In the genomic region with DNA sequence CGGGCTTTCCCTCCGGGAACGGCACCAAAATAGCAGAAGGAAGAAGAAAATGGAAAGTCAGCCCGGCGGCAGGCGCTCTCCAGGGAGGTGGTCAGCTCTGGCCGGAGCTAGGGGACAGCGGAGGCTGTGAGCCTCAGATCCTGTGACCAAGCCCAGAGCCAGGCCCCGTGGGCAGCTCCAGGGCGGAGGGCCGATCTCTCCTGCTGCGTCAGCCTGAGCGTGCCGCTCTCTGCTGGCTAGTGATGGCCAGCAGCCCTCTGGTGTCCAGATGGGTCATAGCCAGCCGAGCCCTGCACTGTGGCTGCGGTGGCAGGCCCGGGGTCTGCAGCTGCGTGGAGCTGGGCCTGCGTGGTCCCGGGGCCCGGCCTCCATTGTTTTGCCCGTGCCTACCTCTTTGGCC, we compare ENCODE assay signal across 10 cellular contexts. TPM values are rescaled to one million over a fixed set of nuclear protein-coding genes. Genes with fewer than 3 reads are reported as not detected.
DNase-seq lines count a peak whose midpoint lies in the region; FAIRE-seq and TF ChIP-seq lines count a peak whose summit lies in the region.
"Had no signal": no experiment of that assay in that cellular context is flagged by ENCODE, and none has a peak within 500 bp of the region (broad histone marks: within the 10 kb centered on the region; RNA-seq: fewer than 3 reads in every experiment).

No MANE protein-coding gene starts in this region.

- BruUV-seq in A673 (replicated peaks; lab: Mats Ljungman, UMichigan) = no TSS peak

- no CpG with 5 or more reads among the region's 22 CpGs for WGBS in neuronal stem cell (ENCODE audit: extremely low coverage in 2 of 2, insufficient read length in 2 of 2, insufficient replicate concordance in 1 of 2), 2 donors

- H3K27me3 Mint-ChIP-seq in activated CD4-positive, alpha-beta T cell treated with anti-CD3 and anti-CD28 coated beads, Interleukin-2, amount 10 ng/mL, durations not matched to agents 24 days and 14 days = peaks cover 3% of the 10 kb centered on the region

- peak overlapping the region; percentile 1 for H3K14ac ChIP-seq in neuronal stem cell (ENCODE audit: low read length)

- H2AK5ac ChIP-seq in neuronal stem cell (ENCODE audit: low read depth, low read length) = peak overlapping the region; percentile 100

- H3K4me3 ChIP-seq in AG09309 (ENCODE audit: control insufficient read depth, low read depth, low read length) = no peak overlapping the region; the same call in 1 of the 2 replicates
- H3K4me3 ChIP-seq in fibroblast of lung (replicated peaks in 1 of 4; ENCODE audit: control extremely low read depth in 1 of 4, insufficient read depth in 1 of 4, low read depth in 3 of 4, low read length in 4 of 4) = no peak overlapping the region
- H3K4me3 ChIP-seq in neuronal stem cell (ENCODE audit: low read length in 2 of 2) = no peak overlapping the region
- H3K4me3 ChIP-seq in A673 (ENCODE audit: low read depth, low read length, poor library complexity, severe bottlenecking) = no peak overlapping the region

- H3K36me3 ChIP-seq in fibroblast of lung (ENCODE audit: control insufficient read depth, insufficient read depth, low read length) (no peaks in the 10 kb centered on the region), neuronal stem cell (replicated peaks in 1 of 2; ENCODE audit: control insufficient read depth in 2 of 2, insufficient read depth in 2 of 2, low read length in 2 of 2) (no peaks in the 10 kb centered on the region), A673 (ENCODE audit: insufficient read depth, low read length, poor library complexity, severe bottlenecking) (no peaks in the 10 kb centered on the region)

- peak overlapping the region; percentile 99 for H2BK5ac ChIP-seq in neuronal stem cell (ENCODE audit: low read length)

- H3K27me3 ChIP-seq in fibroblast of lung (ENCODE audit: control insufficient read depth, insufficient read depth, low read length) = no peaks in the 10 kb centered on the region
- H3K27me3 ChIP-seq in neuronal stem cell (ENCODE audit: control insufficient read depth in 3 of 3, insufficient read depth in 3 of 3, low read depth in 1 of 3, low read length in 3 of 3) = no peaks in the 10 kb centered on the region
- H3K27me3 ChIP-seq in A673 (replicated peaks; ENCODE audit: insufficient read depth, low read depth, low read length, poor library complexity) = no peaks in the 10 kb centered on the region

- peak overlapping the region; percentile 98 for H2BK15ac ChIP-seq in neuronal stem cell (ENCODE audit: low read length)

- H3K4me1 ChIP-seq in fibroblast of lung (ENCODE audit: control insufficient read depth, extremely low read depth, insufficient read depth, low read length) (no peaks in the 10 kb centered on the region), neuronal stem cell (ENCODE audit: control insufficient read depth in 2 of 2, insufficient read depth in 1 of 2, low read depth in 1 of 2, low read length in 2 of 2) (peaks cover 35 to 36% of the 10 kb centered on the region in 2 donors), A673 (ENCODE audit: insufficient read depth, low read length, poor library complexity, severe bottlenecking) (peaks cover 21% of the 10 kb centered on the region)

- H3K9ac ChIP-seq in fibroblast of lung (ENCODE audit: insufficient read depth, low read length) (no peak overlapping the region), neuronal stem cell (ENCODE audit: low read depth, low read length, poor library complexity) (peak overlapping the region; percentile 70)

- H3K36me3 Mint-ChIP-seq in activated CD4-positive, alpha-beta T cell treated with anti-CD3 and anti-CD28 coated beads, Interleukin-2, amount 10 ng/mL, durations not matched to agents 24 days and 14 days (ENCODE audit: low read depth) = no peaks in the 10 kb centered on the region

- H3K4ac ChIP-seq in neuronal stem cell (ENCODE audit: low read length) = peak overlapping the region; percentile 76

- H2AFZ ChIP-seq in fibroblast of lung (ENCODE audit: low read length) (no peak overlapping the region), neuronal stem cell (ENCODE audit: low read length) (peak overlapping the region; percentile 32)

- peak overlapping the region; percentile 85 for H4K91ac ChIP-seq in neuronal stem cell (ENCODE audit: low read depth, low read length, poor library complexity)

- H3K4me2 ChIP-seq in fibroblast of lung (ENCODE audit: extremely low read depth, insufficient read depth, low read length) = no peak overlapping the region
- no peak overlapping the region for H3K4me2 ChIP-seq in neuronal stem cell (ENCODE audit: insufficient read depth, low read length, poor library complexity, severe bottlenecking)

- FAIRE-seq in RCC 7860 (lab: Jason Lieb, UNC) = no peak

- H3K9me3 Mint-ChIP-seq in activated CD4-positive, alpha-beta T cell treated with anti-CD3 and anti-CD28 coated beads, Interleukin-2, amount 10 ng/mL, durations not matched to agents 24 days and 14 days = no peaks in the 10 kb centered on the region

- peak overlapping the region; percentile 100 for H3K18ac ChIP-seq in neuronal stem cell (ENCODE audit: low read length)

- H2BK12ac ChIP-seq in neuronal stem cell (ENCODE audit: low read length) = peak overlapping the region; percentile 98

- peak overlapping the region; percentile 72 for H4K8ac ChIP-seq in neuronal stem cell (ENCODE audit: low read depth, low read length)

- DNase-seq in AG09309 (ENCODE audit: low read depth) = no peak
- peak; percentile 55 for DNase-seq in RCC 7860 (ENCODE audit: low spot score)
- peak in 1 of 2 donors; percentile 43 for DNase-seq in fibroblast of lung (ENCODE audit: low read depth in 2 of 2)
- DNase-seq in neuronal stem cell (ENCODE audit: low spot score) = no peak
- DNase-seq in HCEC 1CT = no peak
- DNase-seq in activated CD4-positive, alpha-beta T cell treated with anti-CD3 and anti-CD28 coated beads, Interleukin-2, amount 10 ng/mL, durations not matched to agents 24 days and 14 days = no peak
- DNase-seq in A673 (ENCODE audit: low spot score) = no peak
- no peak for DNase-seq in activated naive CD4-positive, alpha-beta T cell treated with Interleukin-2 at 50 U/mL for 16 hours
- DNase-seq: activated CD4-positive, CD25-positive, alpha-beta regulatory T cell; NCI-H526 had no signal

- POLR2A ChIA-PET in A673 (lab: Charles Lee; ENCODE audit: low non-redundant PET) = no interaction called here

- H3K79me1 ChIP-seq in neuronal stem cell (ENCODE audit: low read depth, low read length) = peaks cover 4% of the 10 kb centered on the region

- intact Hi-C loops in activated CD4-positive, alpha-beta T cell treated with anti-CD3 and anti-CD28 coated beads, Interleukin-2, amount 10 ng/mL, durations not matched to agents 24 days and 14 days (cut with micrococcal nuclease) = no loop called here
- intact Hi-C loops in A673 (cut with micrococcal nuclease; ENCODE audit: unreplicated experiment) = no loop called here

- H3K23ac ChIP-seq in neuronal stem cell (ENCODE audit: low read depth, low read length, poor library complexity) = peak overlapping the region; percentile 16

- H3K4me1 Mint-ChIP-seq in activated CD4-positive, alpha-beta T cell treated with anti-CD3 and anti-CD28 coated beads, Interleukin-2, amount 10 ng/mL, durations not matched to agents 24 days and 14 days = peaks cover 4% of the 10 kb centered on the region

- TF ChIP-seq CTCF in AG09309 (IDR thresholded peaks at IDR 0.05; ENCODE audit: control insufficient read depth, insufficient read depth, low read depth, low read length, missing control alignments) = peak; percentile 70
- peak; percentile 13 to 14 for TF ChIP-seq CTCF in fibroblast of lung (conservative IDR thresholded peaks at IDR 0.05 in 1 of 2, IDR thresholded peaks at IDR 0.05 in 1 of 2; ENCODE audit: low read depth in 1 of 2, low read length in 2 of 2)
- no peak for TF ChIP-seq CTCF in A673 (conservative IDR thresholded peaks at IDR 0.05; ENCODE audit: low read depth, low read length)

- peak overlapping the region; percentile 100 for H2BK120ac ChIP-seq in neuronal stem cell (ENCODE audit: low read depth, low read length)

- H3K79me2 ChIP-seq in fibroblast of lung (ENCODE audit: control insufficient read depth, insufficient read depth, low read length) = no peaks in the 10 kb centered on the region

- H3K4me3 Mint-ChIP-seq in activated CD4-positive, alpha-beta T cell treated with anti-CD3 and anti-CD28 coated beads, Interleukin-2, amount 10 ng/mL, durations not matched to agents 24 days and 14 days = no peak overlapping the region

- no peak overlapping the region for H3K27ac Mint-ChIP-seq in activated CD4-positive, alpha-beta T cell treated with anti-CD3 and anti-CD28 coated beads, Interleukin-2, amount 10 ng/mL, durations not matched to agents 24 days and 14 days

- H4K20me1 ChIP-seq in fibroblast of lung (ENCODE audit: control insufficient read depth, extremely low read depth, insufficient read depth, low read length) = no peaks in the 10 kb centered on the region

- CTCF ChIA-PET in A673 (lab: Charles Lee) = no interaction called here

- H3K27ac ChIP-seq in fibroblast of lung (ENCODE audit: insufficient read depth, low read length) (no peak overlapping the region), neuronal stem cell (replicated peaks; ENCODE audit: low read length) (no peak overlapping the region), A673 (ENCODE audit: low read depth, low read length, poor library complexity, severe bottlenecking) (no peak overlapping the region)

- H3K9me3 ChIP-seq in fibroblast of lung (ENCODE audit: control insufficient read depth, insufficient read depth, low read depth, low read length) (no peaks in the 10 kb centered on the region), neuronal stem cell (replicated peaks in 1 of 2; ENCODE audit: control insufficient read depth in 2 of 2, insufficient read depth in 1 of 2, low read depth in 1 of 2, low read length in 2 of 2) (peaks cover 0 to 6% of the 10 kb centered on the region in 2 donors), A673 (ENCODE audit: low read depth, low read length, poor library complexity, severe bottlenecking) (no peaks in the 10 kb centered on the region)

RNA-seq across cellular contexts. Expression of a gene that starts 16.9 kb away (rescaled TPM):
- total RNA-seq in fibroblast of lung (under 0.01 TPM in 1 of 2 replicates, not detected in the other), A673 (2021) (7.4 and 8.9 TPM in 2 replicates)
- polyA plus RNA-seq in fibroblast of lung = 0.07 TPM in 2 replicates
- polyA plus RNA-seq in fibroblast of lung (2012) = 0.07 and 0.10 TPM in 2 replicates
- not detected in 2 replicates for polyA minus RNA-seq in fibroblast of lung (ENCODE audit: low replicate concordance)
- 51.2 TPM for polyA plus RNA-seq in neuronal stem cell (2013, experiment 1 of 2)
- 51.6 TPM for polyA plus RNA-seq in neuronal stem cell (2013, experiment 2 of 2)
- 12.9 and 13.4 TPM in 2 replicates for total RNA-seq in activated CD4-positive, alpha-beta T cell treated with anti-CD3 and anti-CD28 coated beads, Interleukin-2, amount 10 ng/mL, durations not matched to agents 24 days and 14 days

RNA-seq across cellular contexts. Expression of a gene that starts 41.5 kb away (rescaled TPM):
- 12.6 and 22.1 TPM in 2 replicates for total RNA-seq in fibroblast of lung
- 3.3 and 11.3 TPM in 2 replicates for polyA plus RNA-seq in fibroblast of lung
- 5.7 and 24.5 TPM in 2 replicates for polyA plus RNA-seq in fibroblast of lung (2012)
- 8.6 and 25.1 TPM in 2 replicates for polyA minus RNA-seq in fibroblast of lung (ENCODE audit: low replicate concordance)
- polyA plus RNA-seq in neuronal stem cell (2013, experiment 1 of 2) = 3.1 TPM
- polyA plus RNA-seq in neuronal stem cell (2013, experiment 2 of 2) = 3.0 TPM
- 10.3 and 11.4 TPM in 2 replicates for total RNA-seq in activated CD4-positive, alpha-beta T cell treated with anti-CD3 and anti-CD28 coated beads, Interleukin-2, amount 10 ng/mL, durations not matched to agents 24 days and 14 days
- total RNA-seq in A673 (2021) = 0.82 and 1.4 TPM in 2 replicates
